In genomic region chr10:62058896-62059423, GRCh38 we compare ENCODE assay signal across 12 cellular contexts.
DNase-seq lines count a peak whose midpoint lies in the region; ATAC-seq and TF ChIP-seq lines count a peak whose summit lies in the region.
"Had no signal": no experiment of that assay in that cellular context is flagged by ENCODE, and none has a peak within 500 bp of the region (broad histone marks: within the 10 kb centered on the region; RNA-seq: fewer than 3 reads in every experiment).

No MANE protein-coding gene starts in this region.

- peaks cover 81 to 100% of the 10 kb centered on the region in 2 donors for H3K36me3 Mint-ChIP-seq in activated naive CD4-positive, alpha-beta T cell treated with anti-CD3 and anti-CD28 coated beads, Interleukin-2, amount 50 U/mL, for 72 hours
- H3K36me3 Mint-ChIP-seq in mesothelial cell of epicardium = peaks cover 57% of the 10 kb centered on the region

- in situ Hi-C loops in brain microvascular endothelial cell (cut with HindIII; ENCODE audit: low pct_ligation_motif_present, low sequenced_read_pairs) = no loop called here

- 7 to 11% methylated on average over 1 of the region's 1 CpG for WGBS in tibial nerve, 2 donors

- DNase-seq in activated naive CD4-positive, alpha-beta T cell treated with anti-CD3 and anti-CD28 coated beads, Interleukin-2, amount 50 U/mL, for 72 hours (ENCODE audit: low spot score in 2 of 2) = no peak
- no peak for DNase-seq in activated naive CD4-positive, alpha-beta T cell treated with Interleukin-2 at 50 U/mL for 16 hours
- DNase-seq in mesothelial cell of epicardium (ENCODE audit: low spot score in 2 of 2, unreplicated experiment in 2 of 2) (no peak), tibial nerve (ENCODE audit: low spot score in 2 of 2) (no peak), DMS53 (lab: John Stamatoyannopoulos, UW) (no peak), brain microvascular endothelial cell (no peak), NCI-H146 treated with DMSO at 0.1 percent for 48 hours (lab: John Stamatoyannopoulos, UW; ENCODE audit: unreplicated experiment) (no peak)
- DNase-seq: C1 segment of cervical spinal cord, immature natural killer cell, NCI-H1048, retina had no signal

- no peak overlapping the region for H3K4me3 Mint-ChIP-seq in mesothelial cell of epicardium
- H3K4me3 Mint-ChIP-seq: immature natural killer cell had no signal

- TF ChIP-seq CTCF in WI38 (IDR thresholded peaks at IDR 0.05; ENCODE audit: low read depth, low read length) (no peak), mesothelial cell of epicardium (IDR thresholded peaks at IDR 0.05; ENCODE audit: unreplicated experiment) (no peak), tibial nerve (IDR thresholded peaks at IDR 0.05) (no peak), brain microvascular endothelial cell (IDR thresholded peaks at IDR 0.05; ENCODE audit: low read depth, low read length, missing control alignments) (no peak)

- no peaks in the 10 kb centered on the region for H3K9me3 ChIP-seq in tibial nerve

- TF ChIP-seq EP300 in tibial nerve (IDR thresholded peaks at IDR 0.05) = no peak

- H3K36me3 ChIP-seq in tibial nerve (peaks cover 0 to 41% (median 0%) of the 10 kb centered on the region in 3 donors), brain microvascular endothelial cell (replicated peaks) (peaks cover 46% of the 10 kb centered on the region)

- no peak for TF ChIP-seq POLR2A in tibial nerve (IDR thresholded peaks at IDR 0.05)

- H3K27ac ChIP-seq in tibial nerve (peak overlapping the region; percentile 31 to 99 (median 86)), brain microvascular endothelial cell (no peak overlapping the region)

- H3K4me3 ChIP-seq in WI38 (ENCODE audit: low read depth, low read length) (0 out of 2 replicates have a peak overlapping the region, but pooled peaks have one; percentile 5), tibial nerve (no peak overlapping the region), brain microvascular endothelial cell (ENCODE audit: low read depth, low read length) (no peak overlapping the region)

- peaks cover 6% of the 10 kb centered on the region in 2 donors for H3K9me3 Mint-ChIP-seq in activated naive CD4-positive, alpha-beta T cell treated with anti-CD3 and anti-CD28 coated beads, Interleukin-2, amount 50 U/mL, for 72 hours
- peaks cover 3% of the 10 kb centered on the region for H3K9me3 Mint-ChIP-seq in mesothelial cell of epicardium
- H3K9me3 Mint-ChIP-seq: immature natural killer cell had no signal

- peaks cover 44% of the 10 kb centered on the region for H3K4me1 Mint-ChIP-seq in mesothelial cell of epicardium

- peak overlapping the region; percentile 44 to 54 for H3K27ac Mint-ChIP-seq in activated naive CD4-positive, alpha-beta T cell treated with anti-CD3 and anti-CD28 coated beads, Interleukin-2, amount 50 U/mL, for 72 hours
- H3K27ac Mint-ChIP-seq in mesothelial cell of epicardium = peak overlapping the region; percentile 69

- H3K4me1 ChIP-seq in tibial nerve = peaks cover 0 to 99% (median 66%) of the 10 kb centered on the region in 4 donors

- H3K27me3 ChIP-seq in tibial nerve (no peaks in the 10 kb centered on the region), brain microvascular endothelial cell (replicated peaks) (no peaks in the 10 kb centered on the region)

- ATAC-seq in activated naive CD4-positive, alpha-beta T cell treated with anti-CD3 and anti-CD28 coated beads, Interleukin-2, amount 50 U/mL, for 72 hours = no peak

- H3K27me3 Mint-ChIP-seq in mesothelial cell of epicardium (ENCODE audit: low read depth) = no peaks in the 10 kb centered on the region
